In genomic region chr13:84086847-84087162, GRCh38 we compare ENCODE assay signal across 18 cellular contexts.
DNase-seq lines count a peak whose midpoint lies in the region; TF ChIP-seq lines count a peak whose summit lies in the region.
"Had no signal": no experiment of that assay in that cellular context is flagged by ENCODE, and none has a peak within 500 bp of the region (broad histone marks: within the 10 kb centered on the region; RNA-seq: fewer than 3 reads in every experiment).

No MANE protein-coding gene starts in this region.

- H3K27ac ChIP-seq in HUES6 (ENCODE audit: low read depth, low read length), result no peak overlapping the region
- H3K27ac ChIP-seq: RWPE1 had no signal

- H3K9me3 ChIP-seq in HUES6 (ENCODE audit: control insufficient read depth, insufficient read depth, low read depth, low read length), result peaks cover 4% of the 10 kb centered on the region; the same call in 1 of the 2 replicates

- DNase-seq in activated T-cell treated with anti-CD3 and anti-CD28 coated beads, Interleukin-2, amount 50 U/mL, for 24 hours, result no peak
- no peak for DNase-seq in activated T-cell treated with anti-CD3 and anti-CD28 coated beads, Interleukin-2, amount 50 U/mL, for 48 hours
- DNase-seq in choroid plexus epithelial cell (ENCODE audit: low read depth) (no peak), skeletal muscle cell (ENCODE audit: low read depth) (no peak), DMS53 treated with DMSO at 0.1 percent for 48 hours (lab: John Stamatoyannopoulos, UW; ENCODE audit: unreplicated experiment) (no peak), cerebellar cortex (ENCODE audit: low spot score) (no peak), DMS53 (lab: John Stamatoyannopoulos, UW) (no peak)
- DNase-seq: activated CD4-positive, alpha-beta T cell treated with anti-CD3 and anti-CD28 coated beads for 1 hour; C1 segment of cervical spinal cord; cerebellar nuclear complex; effector CD8-positive, alpha-beta T cell; glutamatergic neuron; NCI-H1436; NCI-H524; nucleus accumbens; stimulated activated CD4-positive, alpha-beta T cell treated with anti-CD3 and anti-CD28 coated beads, Interleukin-4, amount 100 ng/mL, for 24 hours had no signal

- H3K4me3 Mint-ChIP-seq in activated T-cell treated with anti-CD3 and anti-CD28 coated beads, Interleukin-2, amount 50 U/mL, for 24 hours, result peak overlapping the region; percentile 8

- H3K27me3 Mint-ChIP-seq in activated T-cell treated with anti-CD3 and anti-CD28 coated beads, Interleukin-2, amount 50 U/mL, for 24 hours, result no peaks in the 10 kb centered on the region

- no peaks in the 10 kb centered on the region for H3K9me3 Mint-ChIP-seq in activated T-cell treated with anti-CD3 and anti-CD28 coated beads, Interleukin-2, amount 50 U/mL, for 24 hours

- peak overlapping the region; percentile 71 for H3K9ac ChIP-seq in HUES6 (ENCODE audit: low read length)

- TF ChIP-seq CTCF in choroid plexus epithelial cell (conservative IDR thresholded peaks at IDR 0.05; ENCODE audit: low read depth, low read length), result no peak

- H3K27me3 ChIP-seq in HUES6 (ENCODE audit: control insufficient read depth, insufficient read depth, low read length), result no peaks in the 10 kb centered on the region

- H3K27ac Mint-ChIP-seq in activated T-cell treated with anti-CD3 and anti-CD28 coated beads, Interleukin-2, amount 50 U/mL, for 24 hours, result no peak overlapping the region

- no peaks in the 10 kb centered on the region for H3K4me1 ChIP-seq in HUES6 (ENCODE audit: control insufficient read depth, insufficient read depth, low read length)

- H3K4me3 ChIP-seq in HUES6 (ENCODE audit: low read depth, low read length), result peak overlapping the region; percentile 85
- H3K4me3 ChIP-seq in choroid plexus epithelial cell (ENCODE audit: low read depth, low read length), result peak overlapping the region; percentile 54
- peak overlapping the region; percentile 54 for H3K4me3 ChIP-seq in skeletal muscle cell (ENCODE audit: low read depth, low read length)

- H3K4me1 Mint-ChIP-seq in activated T-cell treated with anti-CD3 and anti-CD28 coated beads, Interleukin-2, amount 50 U/mL, for 24 hours (ENCODE audit: low read depth), result no peaks in the 10 kb centered on the region

- H3K36me3 Mint-ChIP-seq in activated T-cell treated with anti-CD3 and anti-CD28 coated beads, Interleukin-2, amount 50 U/mL, for 24 hours (ENCODE audit: low read depth), result no peaks in the 10 kb centered on the region

- H3K36me3 ChIP-seq in HUES6 (ENCODE audit: control insufficient read depth, insufficient read depth, low read length), result no peaks in the 10 kb centered on the region
